In the genomic region with DNA sequence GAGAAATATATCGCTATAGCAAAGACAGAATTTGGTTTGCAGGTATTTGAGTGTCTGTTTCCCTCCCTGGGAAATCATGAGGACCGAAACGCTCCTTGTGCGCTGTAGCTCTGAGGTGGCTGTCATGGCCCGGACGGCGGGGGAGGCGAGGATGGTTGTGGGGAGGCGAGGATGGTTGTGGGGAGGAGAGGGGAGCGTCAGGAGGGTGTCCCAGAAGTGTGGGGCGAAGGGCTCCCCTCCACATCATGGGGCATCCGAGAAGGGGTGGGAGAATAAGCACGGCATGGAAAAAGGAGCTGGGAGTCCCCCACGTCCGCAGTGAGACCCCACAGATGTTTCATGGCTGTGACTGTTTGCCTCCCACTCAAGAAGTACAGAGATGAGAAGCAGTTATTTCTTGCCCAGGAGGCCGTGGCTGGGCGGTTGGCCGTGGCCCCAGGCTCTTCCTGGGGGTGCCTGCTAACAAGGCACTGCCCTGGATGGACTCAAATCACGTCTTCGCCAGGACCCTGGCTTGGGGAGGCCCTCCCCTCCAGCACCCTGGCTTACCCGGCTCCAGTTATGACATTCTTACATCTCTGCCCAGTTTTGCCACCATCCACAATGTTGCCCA, we compare ENCODE assay signal across 10 cellular contexts. TPM values are rescaled to one million over a fixed set of nuclear protein-coding genes. Genes with fewer than 3 reads are reported as not detected.
A peak's percentile ranks its signal among the peaks of the same experiment; 100 is the strongest.
DNase-seq lines count a peak whose midpoint lies in the region; ATAC-seq, FAIRE-seq and TF ChIP-seq lines count a peak whose summit lies in the region.
"Had no signal": no experiment of that assay in that cellular context is flagged by ENCODE, and none has a peak within 500 bp of the region (broad histone marks: within the 10 kb centered on the region; RNA-seq: fewer than 3 reads in every experiment).

No MANE protein-coding gene starts in this region.

- H3K9ac ChIP-seq in PC-3 (ENCODE audit: low read length): no peak overlapping the region

- H3K36me3 ChIP-seq in PC-3 (ENCODE audit: low read depth, low read length) (no peaks in the 10 kb centered on the region), esophagus muscularis mucosa (no peaks in the 10 kb centered on the region)

- POLR2A ChIA-PET in PC-3 (lab: Charles Lee; ENCODE audit: unreplicated experiment): no interaction called here

- H3K4me3 Mint-ChIP-seq in CD14-positive monocyte: peak overlapping the region; percentile 81 to 87

- H3K27ac Mint-ChIP-seq in CD14-positive monocyte: no peak overlapping the region

- FAIRE-seq in RCC 7860 (lab: Jason Lieb, UNC): no peak
- FAIRE-seq: frontal cortex had no signal

- H3K9me3 ChIP-seq in PC-3 (ENCODE audit: low read length) (no peaks in the 10 kb centered on the region), esophagus muscularis mucosa (no peaks in the 10 kb centered on the region)

- peak overlapping the region; percentile 81 for H3K4me2 ChIP-seq in PC-3 (ENCODE audit: low read length)

- TF ChIP-seq CTCF in CD14-positive monocyte (IDR thresholded peaks at IDR 0.05) (no peak), PC-3 (conservative IDR thresholded peaks at IDR 0.05; ENCODE audit: low read depth, low read length) (no peak), esophagus muscularis mucosa (IDR thresholded peaks at IDR 0.05) (no peak)

- peaks cover 3 to 10% of the 10 kb centered on the region in 2 donors for H3K36me3 Mint-ChIP-seq in CD14-positive monocyte

- no peak for TF ChIP-seq EP300 in esophagus muscularis mucosa (IDR thresholded peaks at IDR 0.05)

- H4K20me1 ChIP-seq in PC-3 (ENCODE audit: low read length): no peaks in the 10 kb centered on the region

- H3K27me3 Mint-ChIP-seq in CD14-positive monocyte (ENCODE audit: low read depth in 3 of 3): peaks cover 30 to 50% (median 31%) of the 10 kb centered on the region in 3 donors

- H3K4me3 ChIP-seq in PC-3 (ENCODE audit: low read length): peak overlapping the region; percentile 67
- peak overlapping the region; percentile 73 to 91 (median 78) for H3K4me3 ChIP-seq in esophagus muscularis mucosa

- H3K9me3 Mint-ChIP-seq in CD14-positive monocyte: peaks cover 0 to 9% (median 0%) of the 10 kb centered on the region in 7 donors

- CTCF ChIA-PET in PC-3 (lab: Charles Lee): no interaction called here

- no peaks in the 10 kb centered on the region for H3F3A ChIP-seq in PC-3 (ENCODE audit: low read length, unreplicated experiment)

- DNase-seq in CD14-positive monocyte (ENCODE audit: low spot score): no peak
- no peak for DNase-seq in PC-3
- DNase-seq in esophagus muscularis mucosa (ENCODE audit: extremely low spot score): no peak
- peak; percentile 3 for DNase-seq in retina
- no peak for DNase-seq in RCC 7860 (ENCODE audit: low spot score)
- DNase-seq in cortex of kidney (lab: John Stamatoyannopoulos, UW): no peak
- no peak for DNase-seq in MV-4-11 (lab: John Stamatoyannopoulos, UW)
- DNase-seq: NCI-H510A had no signal

- H3K4me1 ChIP-seq in PC-3 (ENCODE audit: insufficient read depth, low read length) (no peaks in the 10 kb centered on the region), esophagus muscularis mucosa (peaks cover 9 to 53% (median 39%) of the 10 kb centered on the region in 4 donors)

- TF ChIP-seq POLR2A in esophagus muscularis mucosa (IDR thresholded peaks at IDR 0.05; ENCODE audit: low read depth): no peak

- H3K9me2 ChIP-seq in PC-3 (replicated peaks; ENCODE audit: low read length): no peaks in the 10 kb centered on the region

- H2AFZ ChIP-seq in PC-3 (ENCODE audit: low read length): peak overlapping the region; percentile 89; the same call in 1 of the 2 replicates

- intact Hi-C loops in CD14-positive monocyte (cut with micrococcal nuclease) (no loop called here), PC-3 (cut with micrococcal nuclease) (no loop called here), esophagus muscularis mucosa (cut with DNase I) (loop anchor here (5.0 kb wide), 1 partner anchor 68 kb away; no protein-coding TSS in a partner anchor)

- ATAC-seq in PC-3: no peak
- ATAC-seq in GM19395 (IDR thresholded peaks at IDR 0.05; ENCODE audit: unreplicated experiment): no peak

- no TSS peak for BruUV-seq in PC-3 (replicated peaks; lab: Mats Ljungman, UMichigan)

- no peaks in the 10 kb centered on the region for H3K79me2 ChIP-seq in PC-3 (ENCODE audit: low read length)

- WGBS in esophagus muscularis mucosa: 77% methylated on average over 16 of the region's 21 CpGs

- H3K27ac ChIP-seq in PC-3 (ENCODE audit: low read length): no peak overlapping the region
- H3K27ac ChIP-seq in esophagus muscularis mucosa (replicated peaks in 1 of 4): peak overlapping the region; percentile 91 to 97 (median 94)

- H3K4me1 Mint-ChIP-seq in CD14-positive monocyte: peaks cover 38% of the 10 kb centered on the region

- H3K27me3 ChIP-seq in PC-3 (ENCODE audit: low read length) (no peaks in the 10 kb centered on the region), esophagus muscularis mucosa (no peaks in the 10 kb centered on the region)

RNA-seq across cellular contexts. Expression of a gene that starts 0.9 kb away (rescaled TPM):
- under 1 TPM; 0.71 to 0.92 TPM for polyA plus RNA-seq in CD14-positive monocyte
- 2.6 and 5.0 TPM in 2 replicates for total RNA-seq in PC-3 (2014; rRNA removed)
- 10 to 100 TPM; 23.9 to 51.9 (median 32.6) TPM for total RNA-seq in esophagus muscularis mucosa
